ENCODE assay signal across 9 cellular contexts in genomic region chr1:207826557-207827487, GRCh38.
A peak's percentile ranks its signal among the peaks of the same experiment; 100 is the strongest.
DNase-seq lines count a peak whose midpoint lies in the region; ATAC-seq, FAIRE-seq and TF ChIP-seq lines count a peak whose summit lies in the region.
"Had no signal": no experiment of that assay in that cellular context is flagged by ENCODE, and none has a peak within 500 bp of the region (broad histone marks: within the 10 kb centered on the region; RNA-seq: fewer than 3 reads in every experiment).

No MANE protein-coding gene starts in this region.

- H3K14ac ChIP-seq in IMR-90 (replicated peaks; ENCODE audit: low read depth, low read length) = peak overlapping the region; percentile 16; the same call in 1 of the 2 replicates

- H2AK9ac ChIP-seq in IMR-90 (replicated peaks; ENCODE audit: low read depth, low read length, poor library complexity) = no peak overlapping the region

- H3K56ac ChIP-seq in IMR-90 (ENCODE audit: extremely low read depth, insufficient read depth, low read length) = no peak overlapping the region

- H3K9me1 ChIP-seq in IMR-90 (ENCODE audit: insufficient read depth, low read length) = peaks cover 4% of the 10 kb centered on the region; the same call in 1 of the 2 replicates

- H4K91ac ChIP-seq in IMR-90 (ENCODE audit: insufficient read depth, low read depth, low read length) = peak overlapping the region; percentile 26; the same call in 1 of the 2 replicates

- H3K36me3 ChIP-seq in ACC112 (ENCODE audit: insufficient read depth, low read length) = no peaks in the 10 kb centered on the region
- no peaks in the 10 kb centered on the region for H3K36me3 ChIP-seq in IMR-90 (ENCODE audit: control insufficient read depth, insufficient read depth, low read length)
- no peaks in the 10 kb centered on the region for H3K36me3 ChIP-seq in muscle layer of colon (ENCODE audit: insufficient read depth, low read length)

- in situ Hi-C loops in IMR-90 (cut with MboI; ENCODE audit: low sequenced_read_pairs) = loop anchor here (5.0 to 10.0 kb wide), 2 partner anchors 40 to 138 kb away; no protein-coding TSS in a partner anchor

- H3K79me1 ChIP-seq in IMR-90 (ENCODE audit: low read depth in 1 of 2, low read length in 2 of 2) = peaks cover 0 to 8% of the 10 kb centered on the region in 2 experiments; a peak in 1 of 4 replicates

- no peak overlapping the region for H2BK15ac ChIP-seq in IMR-90 (ENCODE audit: low read depth, low read length)

- CTCF ChIA-PET in IMR-90 (lab: Yijun Ruan, JAX) = interaction anchor here (0.6 to 2.0 kb wide), 4 partner anchors 11 to 49 kb away, joined by 3 to 12 read pairs (median 5); no protein-coding TSS in a partner anchor

- H3K9me3 ChIP-seq in IMR-90 (ENCODE audit: control insufficient read depth, insufficient read depth, low read length) = no peaks in the 10 kb centered on the region
- H3K9me3 ChIP-seq in muscle layer of colon (ENCODE audit: low read length) = no peaks in the 10 kb centered on the region

- peak overlapping the region; percentile 68 for H3K18ac ChIP-seq in IMR-90 (ENCODE audit: low read depth, low read length)

- peak overlapping the region; percentile 81 for H2BK120ac ChIP-seq in IMR-90 (ENCODE audit: low read depth, low read length)

- no peak overlapping the region for H2AK5ac ChIP-seq in IMR-90 (ENCODE audit: low read depth, low read length)

- H3K79me2 ChIP-seq in ACC112 (ENCODE audit: control insufficient read depth, insufficient read depth, low read length, unreplicated experiment) = peaks cover 44% of the 10 kb centered on the region

- TF ChIP-seq CTCF in IMR-90 (conservative IDR thresholded peaks at IDR 0.05; ENCODE audit: low read depth, low read length) = no peak
- TF ChIP-seq CTCF in choroid plexus epithelial cell (conservative IDR thresholded peaks at IDR 0.05; ENCODE audit: low read depth, low read length) = no peak

- H2AFZ ChIP-seq in ACC112 (ENCODE audit: low read length, unreplicated experiment) (peak overlapping the region; percentile 85), IMR-90 (replicated peaks; ENCODE audit: low read length, poor library complexity) (peak overlapping the region; percentile 7)

- ATAC-seq in IMR-90 (ENCODE audit: low read depth) = no peak
- ATAC-seq in GM19324 (IDR thresholded peaks at IDR 0.05; ENCODE audit: low FRiP score, unreplicated experiment) = no peak
- ATAC-seq in GM18873 (IDR thresholded peaks at IDR 0.05; ENCODE audit: low FRiP score, unreplicated experiment) = no peak
- ATAC-seq in HG03139 (IDR thresholded peaks at IDR 0.05; ENCODE audit: unreplicated experiment) = no peak

- intact Hi-C loops in IMR-90 (cut with micrococcal nuclease) = no loop called here

- no peak overlapping the region for H3K23ac ChIP-seq in IMR-90 (ENCODE audit: low read depth, low read length)

- no peak for TF ChIP-seq RAD21 in IMR-90 (IDR thresholded peaks at IDR 0.05; ENCODE audit: low read length)

- no peak for DNase-seq in IMR-90
- DNase-seq in choroid plexus epithelial cell (ENCODE audit: low read depth) = peak; percentile 85
- no peak for DNase-seq in HTR-8/SVneo (ENCODE audit: insufficient read length, low spot score)
- DNase-seq: NCI-H1417 treated with DMSO at 0.1 percent for 48 hours had no signal

- H3K4ac ChIP-seq in IMR-90 (ENCODE audit: low read depth, low read length) = peak overlapping the region; percentile 39

- no peak for TF ChIP-seq POLR2A in IMR-90 (IDR thresholded peaks at IDR 0.05; ENCODE audit: low read depth, low read length)

- dilution Hi-C loops in IMR-90 (cut with HindIII; ENCODE audit: low sequenced_read_pairs, unreplicated experiment) = no loop called here

- peak overlapping the region; percentile 77 for H3K4me2 ChIP-seq in IMR-90 (ENCODE audit: low read depth, low read length)

- H3K27me3 ChIP-seq in ACC112 (ENCODE audit: insufficient read depth, low read length) (no peaks in the 10 kb centered on the region), IMR-90 (ENCODE audit: control insufficient read depth, insufficient read depth, low read length) (no peaks in the 10 kb centered on the region), muscle layer of colon (ENCODE audit: control insufficient read depth in 1 of 2, insufficient read depth in 2 of 2, low read length in 2 of 2) (no peaks in the 10 kb centered on the region)

- no TSS peak for BruUV-seq in IMR-90 (replicated peaks; lab: Mats Ljungman, UMichigan)

- H3K27ac ChIP-seq in ACC112 (ENCODE audit: low read depth, low read length) = peak overlapping the region; percentile 98
- H3K27ac ChIP-seq in IMR-90 (ENCODE audit: insufficient read depth, low read length) = peak overlapping the region; percentile 38; the same call in 1 of the 2 replicates
- peak overlapping the region; percentile 100 for H3K27ac ChIP-seq in muscle layer of colon (ENCODE audit: low read depth, low read length)

- peak overlapping the region; percentile 23; the same call in 1 of the 2 replicates for H2BK20ac ChIP-seq in IMR-90 (ENCODE audit: low read depth, low read length)

- H4K8ac ChIP-seq in IMR-90 (ENCODE audit: low read depth in 2 of 2, low read length in 2 of 2) = peak overlapping the region; percentile 33 to 55

- H4K5ac ChIP-seq in IMR-90 (ENCODE audit: low read depth, low read length) = peak overlapping the region; percentile 76

- POLR2A ChIA-PET in IMR-90 (lab: Charles Lee; ENCODE audit: unreplicated experiment) = interaction anchor here (0.6 kb wide), 1 partner anchor 429 kb away, joined by 4 read pairs; no protein-coding TSS in a partner anchor

- no peaks in the 10 kb centered on the region for H4K20me1 ChIP-seq in IMR-90 (ENCODE audit: insufficient read depth, low read length)

- peaks cover 54% of the 10 kb centered on the region for H3K4me1 ChIP-seq in ACC112 (ENCODE audit: control insufficient read depth, insufficient read depth, low read length, unreplicated experiment)
- peaks cover 28% of the 10 kb centered on the region for H3K4me1 ChIP-seq in IMR-90 (ENCODE audit: control insufficient read depth, insufficient read depth, low read length)
- H3K4me1 ChIP-seq in muscle layer of colon (ENCODE audit: insufficient read depth, low read length) = peaks cover 73% of the 10 kb centered on the region

- H3K4me3 ChIP-seq in ACC112 (ENCODE audit: low read depth, low read length) (peak overlapping the region; percentile 38), IMR-90 (ENCODE audit: insufficient read depth, low read depth, low read length) (no peak overlapping the region), choroid plexus epithelial cell (ENCODE audit: low read depth, low read length) (peak overlapping the region; percentile 22), muscle layer of colon (ENCODE audit: low read depth in 1 of 2, low read length in 2 of 2) (peak overlapping the region in 1 of 2 donors; percentile 98)

- FAIRE-seq in HTR-8/SVneo (lab: Jason Lieb, UNC) = no peak

- WGBS in IMR-90 (ENCODE audit: extremely low coverage in 2 of 2, insufficient read length in 1 of 2), 2 experiments = 30% methylated on average over 4 of the region's 18 CpGs; no CpG with 5 or more reads in 1 of the 2 experiments

- peak overlapping the region; percentile 70 for H2BK5ac ChIP-seq in IMR-90 (ENCODE audit: low read depth, low read length, poor library complexity, severe bottlenecking)

- H3K9ac ChIP-seq in IMR-90 (ENCODE audit: low read depth, low read length) (no peak overlapping the region), muscle layer of colon (ENCODE audit: low read length) (peak overlapping the region; percentile 13)

TF ChIP-seq in IMR-90, 13 proteins besides CTCF, POLR2A, EP300 and RAD21:
- TF ChIP-seq MAFK (IDR thresholded peaks at IDR 0.05; ENCODE audit: low read depth, low read length) = no peak
- TF ChIP-seq FOS (IDR thresholded peaks at IDR 0.05; ENCODE audit: low read depth, low read length) = no peak
- no peak for TF ChIP-seq RCOR1 (IDR thresholded peaks at IDR 0.05; ENCODE audit: insufficient replicate concordance, low read length)
- TF ChIP-seq MAZ (IDR thresholded peaks at IDR 0.05; ENCODE audit: borderline replicate concordance, low read depth, low read length) = no peak
- no peak for TF ChIP-seq BHLHE40 (IDR thresholded peaks at IDR 0.05; ENCODE audit: low read depth, low read length)
- TF ChIP-seq RFX5 (IDR thresholded peaks at IDR 0.05; ENCODE audit: low read depth, low read length) = no peak
- TF ChIP-seq MXI1 (IDR thresholded peaks at IDR 0.05; ENCODE audit: borderline replicate concordance, low read depth, low read length) = no peak
- no peak for TF ChIP-seq ELK1 (IDR thresholded peaks at IDR 0.05; ENCODE audit: borderline replicate concordance, low read depth, low read length)
- TF ChIP-seq SMC3 (IDR thresholded peaks at IDR 0.05; ENCODE audit: low read depth, low read length) = no peak
- TF ChIP-seq NFE2L2 (IDR thresholded peaks at IDR 0.05; ENCODE audit: low read depth, low read length) = no peak
- TF ChIP-seq CEBPB (IDR thresholded peaks at IDR 0.05; ENCODE audit: low read depth, low read length) = no peak
- TF ChIP-seq USF2 (IDR thresholded peaks at IDR 0.05; ENCODE audit: low read depth, low read length) = no peak
- TF ChIP-seq CHD1 (IDR thresholded peaks at IDR 0.05; ENCODE audit: low read depth, low read length) = no peak

Comparison
In these comparisons a context has a peak if more than half of its experiments do, and no peak if none do; other contexts are left out.
1. H3K27ac ChIP-seq: peak in every context shown above with its lines; median percentile 100 in muscle layer of colon; 98 in ACC112; 38 in IMR-90.